Comparison of ENCODE assay signal across 11 cellular contexts in genomic region chr21:34946385-34947121, GRCh38.
DNase-seq lines count a peak whose midpoint lies in the region; ATAC-seq and TF ChIP-seq lines count a peak whose summit lies in the region.
"Had no signal": no experiment of that assay in that cellular context is flagged by ENCODE, and none has a peak within 500 bp of the region (broad histone marks: within the 10 kb centered on the region; RNA-seq: fewer than 3 reads in every experiment).

No MANE protein-coding gene starts in this region.

- no TSS peak for BruUV-seq in OCI-LY7 (replicated peaks; lab: Mats Ljungman, UMichigan)

- H3K27me3 ChIP-seq in effector memory CD4-positive, alpha-beta T cell (replicated peaks; ENCODE audit: control insufficient read depth, insufficient read depth, low read length, poor library complexity, severe bottlenecking), result no peaks in the 10 kb centered on the region
- no peaks in the 10 kb centered on the region for H3K27me3 ChIP-seq in upper lobe of right lung

- TF ChIP-seq CTCF in OCI-LY7 (conservative IDR thresholded peaks at IDR 0.05; ENCODE audit: low read length) (0 out of 2 replicates have a peak, but pooled peaks have one; percentile 27), upper lobe of right lung (IDR thresholded peaks at IDR 0.05) (no peak), GM13976 (IDR thresholded peaks at IDR 0.05; ENCODE audit: borderline replicate concordance, control extremely low read depth, extremely low read depth, insufficient read depth, missing control alignments) (no peak)

- H2AFZ ChIP-seq in OCI-LY7 (ENCODE audit: low read length), result no peak overlapping the region

- ATAC-seq in upper lobe of right lung, result peak; percentile 73
- ATAC-seq in HG02642 (IDR thresholded peaks at IDR 0.05; ENCODE audit: poor library complexity, unreplicated experiment), result no peak
- ATAC-seq: Panc1, WTC11 had no signal

- no peak overlapping the region for H3K27ac ChIP-seq in OCI-LY7 (ENCODE audit: low read depth, low read length, poor library complexity, severe bottlenecking)
- H3K27ac ChIP-seq in effector memory CD4-positive, alpha-beta T cell (ENCODE audit: insufficient read depth, low read length, poor library complexity, severe bottlenecking), result peak overlapping the region; percentile 2
- H3K27ac ChIP-seq in upper lobe of right lung, result no peak overlapping the region

- no peaks in the 10 kb centered on the region for H3K9me3 ChIP-seq in OCI-LY7 (ENCODE audit: low read length)
- no peaks in the 10 kb centered on the region for H3K9me3 ChIP-seq in effector memory CD4-positive, alpha-beta T cell (ENCODE audit: control insufficient read depth, low read length)
- H3K9me3 ChIP-seq in upper lobe of right lung, result no peaks in the 10 kb centered on the region

- H3K36me3 ChIP-seq in OCI-LY7 (ENCODE audit: insufficient read depth, low read length) (no peaks in the 10 kb centered on the region), upper lobe of right lung (no peaks in the 10 kb centered on the region)
- no peaks in the 10 kb centered on the region for H3K36me3 ChIP-seq in effector memory CD4-positive, alpha-beta T cell (ENCODE audit: control insufficient read depth, insufficient read depth, low read length)

- CTCF ChIA-PET in OCI-LY7 (lab: Charles Lee; ENCODE audit: unreplicated experiment), result interaction anchor here (0.6 kb wide), 1 partner anchor 453 kb away, joined by 3 read pairs; no protein-coding TSS in a partner anchor

- H3K4me3 ChIP-seq in OCI-LY7 (ENCODE audit: low read depth, low read length, poor library complexity, severe bottlenecking) (no peak overlapping the region), upper lobe of right lung (no peak overlapping the region)
- no peak overlapping the region for H3K4me3 ChIP-seq in effector memory CD4-positive, alpha-beta T cell (ENCODE audit: insufficient read depth, low read depth, low read length, poor library complexity, severe bottlenecking)

- no peaks in the 10 kb centered on the region for H3K9me2 ChIP-seq in OCI-LY7 (ENCODE audit: insufficient read depth, low read length)

- H4K20me1 ChIP-seq in OCI-LY7 (ENCODE audit: insufficient read depth, low read length), result no peaks in the 10 kb centered on the region

- DNase-seq in stimulated activated CD4-positive, alpha-beta T cell treated with anti-CD3 and anti-CD28 coated beads, Interleukin-15, amount 100 ng/mL, for 24 hours, result peak; percentile 40
- no peak for DNase-seq in stimulated activated CD4-positive, alpha-beta T cell treated with anti-CD3 and anti-CD28 coated beads, Interleukin-4, amount 100 ng/mL, for 24 hours
- DNase-seq in OCI-LY7 (ENCODE audit: low spot score), result peak; percentile 42
- no peak for DNase-seq in effector memory CD4-positive, alpha-beta T cell
- DNase-seq in upper lobe of right lung, result no peak
- DNase-seq in GM13976 (ENCODE audit: low spot score), result no peak
- DNase-seq in SK-N-DZ (ENCODE audit: low spot score), result no peak
- DNase-seq: NCI-H1436 treated with DMSO at 0.1 percent for 48 hours had no signal

- peaks cover 19% of the 10 kb centered on the region for H3K4me1 ChIP-seq in OCI-LY7 (ENCODE audit: insufficient read depth, low read length, poor library complexity, severe bottlenecking)
- peaks cover 21% of the 10 kb centered on the region for H3K4me1 ChIP-seq in effector memory CD4-positive, alpha-beta T cell (ENCODE audit: control insufficient read depth, insufficient read depth, low read length, poor library complexity, severe bottlenecking)
- no peaks in the 10 kb centered on the region for H3K4me1 ChIP-seq in upper lobe of right lung

- intact Hi-C loops in OCI-LY7 (cut with micrococcal nuclease; ENCODE audit: unreplicated experiment), result no loop called here
- intact Hi-C loops in upper lobe of right lung (cut with DNase I), result no loop called here

- POLR2A ChIA-PET in OCI-LY7 (lab: Charles Lee), result interaction anchor here (0.9 to 1.7 kb wide), 2 partner anchors 10 to 11 kb away, joined by 3 to 6 read pairs; no protein-coding TSS in a partner anchor

- H3K79me2 ChIP-seq in OCI-LY7 (ENCODE audit: insufficient read depth, low read depth, low read length), result peaks cover 6% of the 10 kb centered on the region; the same call in 1 of the 2 replicates

- in situ Hi-C loops in GM13976 (cut with MboI; ENCODE audit: low sequenced_read_pairs, unreplicated experiment), result no loop called here

- peak overlapping the region; percentile 11; the same call in 1 of the 2 replicates for H3K4me2 ChIP-seq in OCI-LY7 (ENCODE audit: low read length)

Comparison
In these comparisons a context has a peak if more than half of its experiments do, and no peak if none do; other contexts are left out.
1. DNase-seq: peak in stimulated activated CD4-positive, alpha-beta T cell treated with anti-CD3 and anti-CD28 coated beads, Interleukin-15, amount 100 ng/mL, for 24 hours (single experiment) and OCI-LY7 (single experiment); none in stimulated activated CD4-positive, alpha-beta T cell treated with anti-CD3 and anti-CD28 coated beads, Interleukin-4, amount 100 ng/mL, for 24 hours (single experiment), effector memory CD4-positive, alpha-beta T cell (0 of 3), upper lobe of right lung (single experiment), GM13976 (single experiment) and SK-N-DZ (single experiment).